In the genomic region with DNA sequence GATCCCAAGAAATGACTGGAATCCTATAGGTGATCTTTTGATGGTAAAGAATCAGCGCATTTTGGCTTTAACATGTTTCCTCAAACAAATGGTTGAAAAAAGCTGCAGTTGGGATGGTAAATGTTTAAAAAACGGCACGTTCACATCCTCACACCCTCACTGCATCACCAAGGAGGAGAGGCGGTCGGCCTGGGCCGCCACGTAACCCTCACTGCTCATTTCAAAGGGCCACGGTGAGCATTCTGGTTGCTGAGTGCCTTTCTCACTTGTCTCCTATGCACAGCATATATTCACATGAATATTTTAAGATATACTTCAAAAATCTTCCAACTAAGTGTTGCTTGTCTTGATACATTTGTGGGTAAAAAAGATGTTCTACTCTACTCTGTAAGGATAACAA, we compare ENCODE assay signal across 18 cellular contexts.
DNase-seq lines count a peak whose midpoint lies in the region; ATAC-seq and TF ChIP-seq lines count a peak whose summit lies in the region.
"Had no signal": no experiment of that assay in that cellular context is flagged by ENCODE, and none has a peak within 500 bp of the region (broad histone marks: within the 10 kb centered on the region; RNA-seq: fewer than 3 reads in every experiment).

No MANE protein-coding gene starts in this region.

- no peaks in the 10 kb centered on the region for H3K36me3 ChIP-seq in SJSA1
- H3K36me3 ChIP-seq in neural progenitor cell: no peaks in the 10 kb centered on the region
- H3K36me3 ChIP-seq: gastrocnemius medialis, Peyer's patch had no signal

- H2AFZ ChIP-seq in neural progenitor cell (replicated peaks): no peak overlapping the region

- no peak overlapping the region for H3K9ac ChIP-seq in neural progenitor cell
- H3K9ac ChIP-seq: KMS-11 had no signal

- H3K4me3 ChIP-seq in SJSA1: no peak overlapping the region
- peak overlapping the region in 3 of 59 donors; percentile 69 to 71 (median 70) for H3K4me3 ChIP-seq in dorsolateral prefrontal cortex
- no peak overlapping the region for H3K4me3 ChIP-seq in neural progenitor cell

- H3K4me1 Mint-ChIP-seq in T-helper 2 cell treated with Interferon-gamma antibody and Interleukin-4, amounts not matched to agents 5 μg/mL and 100 μg/mL, for 36 hours (ENCODE audit: low read depth): peaks cover 37% of the 10 kb centered on the region
- peaks cover 80% of the 10 kb centered on the region for H3K4me1 Mint-ChIP-seq in neural progenitor cell

- H3K4me3 Mint-ChIP-seq in T-helper 2 cell treated with Interferon-gamma antibody and Interleukin-4, amounts not matched to agents 5 μg/mL and 100 μg/mL, for 36 hours: peak overlapping the region; percentile 91
- no peak overlapping the region for H3K4me3 Mint-ChIP-seq in neural progenitor cell
- H3K4me3 Mint-ChIP-seq: dendritic cell treated with granulocyte-macrophage colony-stimulating factor and Interleukin-4, amounts not matched to agents 40 ng/mL and 50 ng/mL, for 4 days had no signal

- ATAC-seq in GM21825 (IDR thresholded peaks at IDR 0.05; ENCODE audit: unreplicated experiment) (no peak), HG03457 (IDR thresholded peaks at IDR 0.05; ENCODE audit: unreplicated experiment) (no peak)
- ATAC-seq: gastrocnemius medialis had no signal

- H4K20me1 ChIP-seq in neural progenitor cell (ENCODE audit: low read depth): peaks cover 3% of the 10 kb centered on the region

- TF ChIP-seq CTCF in dorsolateral prefrontal cortex (IDR thresholded peaks at IDR 0.05 in 54 of 56, conservative IDR thresholded peaks at IDR 0.05 in 2 of 56; ENCODE audit: low read depth in 1 of 56, partially characterized antibody in 56 of 56) (no peak), neural progenitor cell (IDR thresholded peaks at IDR 0.05) (no peak)

- H3K4me1 ChIP-seq in SJSA1 (replicated peaks): peaks cover 28% of the 10 kb centered on the region
- H3K4me1 ChIP-seq in neural progenitor cell: peaks cover 33% of the 10 kb centered on the region
- H3K4me1 ChIP-seq: gastrocnemius medialis had no signal

- H3K27me3 ChIP-seq in SJSA1 (replicated peaks) (no peaks in the 10 kb centered on the region), dorsolateral prefrontal cortex (no peaks in the 10 kb centered on the region), neural progenitor cell (peaks cover 28% of the 10 kb centered on the region)
- H3K27me3 ChIP-seq: Peyer's patch had no signal

- H3K27me3 Mint-ChIP-seq in T-helper 2 cell treated with Interferon-gamma antibody and Interleukin-4, amounts not matched to agents 5 μg/mL and 100 μg/mL, for 36 hours (ENCODE audit: low read depth): no peaks in the 10 kb centered on the region
- H3K27me3 Mint-ChIP-seq in neural progenitor cell (ENCODE audit: insufficient read depth, low read depth): peaks cover 4% of the 10 kb centered on the region

- no peak for DNase-seq in T-helper 2 cell treated with Interferon-gamma antibody and Interleukin-4, amounts not matched to agents 5 μg/mL and 100 μg/mL, for 36 hours (ENCODE audit: low spot score)
- no peak for DNase-seq in T-helper 2 cell
- DNase-seq in SJSA1 (ENCODE audit: low read depth in 1 of 2, low spot score in 2 of 2): no peak
- no peak for DNase-seq in dorsolateral prefrontal cortex
- no peak for DNase-seq in neural progenitor cell (ENCODE audit: low spot score)
- no peak for DNase-seq in nucleus accumbens (lab: John Stamatoyannopoulos, UW)
- DNase-seq: activated CD4-positive, CD25-positive, alpha-beta regulatory T cell treated with anti-CD3 and anti-CD28 coated beads, Interleukin-2, amount 50 U/mL, for 72 hours; activated CD8-positive, alpha-beta memory T cell treated with anti-CD3 and anti-CD28 coated beads, Interleukin-2, amount 50 U/mL, for 4 hours; activated naive CD4-positive, alpha-beta T cell treated with Interleukin-2 at 50 U/mL for 16 hours; C1 segment of cervical spinal cord; gastrocnemius medialis; NCI-H2029 treated with DMSO at 0.1 percent for 48 hours; NCI-H446 had no signal

- H3K9me3 ChIP-seq in SJSA1 (replicated peaks): no peaks in the 10 kb centered on the region
- H3K9me3 ChIP-seq in neural progenitor cell (ENCODE audit: low read depth): no peaks in the 10 kb centered on the region
- H3K9me3 ChIP-seq: gastrocnemius medialis, Peyer's patch had no signal

- intact Hi-C loops in dorsolateral prefrontal cortex (cut with DNase I): no loop called here

- no peak overlapping the region for H3K4me2 ChIP-seq in neural progenitor cell
- H3K4me2 ChIP-seq: KMS-11 had no signal

- H3K36me3 Mint-ChIP-seq in T-helper 2 cell treated with Interferon-gamma antibody and Interleukin-4, amounts not matched to agents 5 μg/mL and 100 μg/mL, for 36 hours (ENCODE audit: low read depth): peaks cover 6% of the 10 kb centered on the region
- peaks cover 60% of the 10 kb centered on the region for H3K36me3 Mint-ChIP-seq in neural progenitor cell

- peak overlapping the region; percentile 23; the same call in 1 of the 2 replicates for H3K27ac ChIP-seq in SJSA1
- peak overlapping the region in 32 of 59 donors; percentile 16 to 87 (median 71) for H3K27ac ChIP-seq in dorsolateral prefrontal cortex
- no peak overlapping the region for H3K27ac ChIP-seq in neural progenitor cell
- H3K27ac ChIP-seq: KMS-11, Peyer's patch had no signal

- H3K9me3 Mint-ChIP-seq in T-helper 2 cell treated with Interferon-gamma antibody and Interleukin-4, amounts not matched to agents 5 μg/mL and 100 μg/mL, for 36 hours: no peaks in the 10 kb centered on the region
- H3K9me3 Mint-ChIP-seq in neural progenitor cell: peaks cover 3% of the 10 kb centered on the region
- H3K9me3 Mint-ChIP-seq: dendritic cell treated with granulocyte-macrophage colony-stimulating factor and Interleukin-4, amounts not matched to agents 40 ng/mL and 50 ng/mL, for 4 days had no signal

- no peaks in the 10 kb centered on the region for H3K79me2 ChIP-seq in neural progenitor cell (ENCODE audit: low read depth)

- H3F3A ChIP-seq in neural progenitor cell (ENCODE audit: low read depth): peaks cover 12% of the 10 kb centered on the region

- H3K27ac Mint-ChIP-seq in T-helper 2 cell treated with Interferon-gamma antibody and Interleukin-4, amounts not matched to agents 5 μg/mL and 100 μg/mL, for 36 hours: peak overlapping the region; percentile 91
- H3K27ac Mint-ChIP-seq in neural progenitor cell: peak overlapping the region; percentile 97
- H3K27ac Mint-ChIP-seq: dendritic cell treated with granulocyte-macrophage colony-stimulating factor and Interleukin-4, amounts not matched to agents 40 ng/mL and 50 ng/mL, for 4 days had no signal
